ENCODE assay signal across 8 cellular contexts in the genomic region with DNA sequence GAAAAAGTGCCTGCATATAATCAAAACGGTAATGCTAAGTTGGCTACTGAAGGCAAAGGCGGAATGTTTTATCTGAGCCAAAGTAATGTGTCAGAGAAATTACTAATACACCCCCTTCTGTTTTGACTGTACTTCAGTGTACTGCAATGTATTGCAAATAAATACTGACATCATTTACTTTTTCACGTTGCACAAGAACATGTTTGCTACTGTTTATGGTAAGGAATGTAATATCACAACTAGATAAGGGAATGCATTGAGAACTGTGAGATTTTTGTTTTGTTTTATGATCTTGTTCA. TPM values are rescaled to one million over a fixed set of nuclear protein-coding genes. Genes with fewer than 3 reads are reported as not detected.
DNase-seq lines count a peak whose midpoint lies in the region; ATAC-seq, FAIRE-seq and TF ChIP-seq lines count a peak whose summit lies in the region.

No MANE protein-coding gene starts in this region.

- H3K36me3 Mint-ChIP-seq in activated CD4-positive, alpha-beta memory T cell treated with anti-CD3 and anti-CD28 coated beads, Interleukin-2, amount 10 ng/mL, durations not matched to agents 7 days and 5 days (ENCODE audit: low read depth): no peaks in the 10 kb centered on the region
- no peaks in the 10 kb centered on the region for H3K36me3 Mint-ChIP-seq in stimulated activated naive B cell treated with anti-CD40 and anti-IgM and Interleukin-4, amounts not matched to agents 10 μg/mL and 1 μg/mL and 100 μg/mL, for 72 hours

- H3K4me1 ChIP-seq in A549 (peaks cover 32% of the 10 kb centered on the region), iPS DF 6.9 (ENCODE audit: control insufficient read depth, insufficient read depth, low read length) (peaks cover 2% of the 10 kb centered on the region; the same call in 1 of the 2 replicates)

- H3K27ac ChIP-seq in A549 (peak overlapping the region; percentile 87 to 90), iPS DF 6.9 (ENCODE audit: low read length) (no peak overlapping the region)

- FAIRE-seq in A549 (lab: Jason Lieb, UNC): no peak

- TF ChIP-seq EP300 in A549 (IDR thresholded peaks at IDR 0.05): no peak

- H3K4me3 ChIP-seq in A549 (peak overlapping the region; percentile 96), iPS DF 6.9 (ENCODE audit: low read length) (peak overlapping the region; percentile 98; the same call in 1 of the 2 replicates)

- peaks cover 4% of the 10 kb centered on the region for H3K27me3 Mint-ChIP-seq in activated CD4-positive, alpha-beta memory T cell treated with anti-CD3 and anti-CD28 coated beads, Interleukin-2, amount 10 ng/mL, durations not matched to agents 7 days and 5 days
- peaks cover 0 to 7% of the 10 kb centered on the region in 2 donors for H3K27me3 Mint-ChIP-seq in stimulated activated naive B cell treated with anti-CD40 and anti-IgM and Interleukin-4, amounts not matched to agents 10 μg/mL and 1 μg/mL and 100 μg/mL, for 72 hours

- H3K9me3 ChIP-seq in A549 (no peaks in the 10 kb centered on the region), iPS DF 6.9 (ENCODE audit: control insufficient read depth, insufficient read depth, low read length) (no peaks in the 10 kb centered on the region)

- TF ChIP-seq RAD21 in A549 (conservative IDR thresholded peaks at IDR 0.05 in 1 of 2, IDR thresholded peaks at IDR 0.05 in 1 of 2): no peak

- CTCF ChIA-PET in A549 (lab: Yijun Ruan, JAX): interaction anchor here (4.6 kb wide), 1 partner anchor 44 kb away, joined by 20 read pairs; no protein-coding TSS in a partner anchor
- CTCF ChIA-PET in activated CD4-positive, alpha-beta memory T cell treated with anti-CD3 and anti-CD28 coated beads, Interleukin-2, amount 10 ng/mL, durations not matched to agents 7 days and 5 days (lab: Charles Lee): interaction anchor here (1.1 kb wide), 1 partner anchor 44 kb away, joined by 6 read pairs; no protein-coding TSS in a partner anchor

- no peak for TF ChIP-seq CTCF in A549 (IDR thresholded peaks at IDR 0.05)

- ATAC-seq in A549 (peak; percentile 2 to 14; a peak in 4 of 6 replicates), GM19328 (IDR thresholded peaks at IDR 0.05; ENCODE audit: unreplicated experiment) (no peak), HG03175 (IDR thresholded peaks at IDR 0.05; ENCODE audit: unreplicated experiment) (no peak), HG03097 (IDR thresholded peaks at IDR 0.05; ENCODE audit: low FRiP score, unreplicated experiment) (no peak)
- peak in 1 of 2 donors; percentile 12 for ATAC-seq in stimulated activated naive B cell treated with anti-CD40 and anti-IgM and Interleukin-4, amounts not matched to agents 10 μg/mL and 1 μg/mL and 100 μg/mL, for 72 hours (replicated peaks)

- H3K36me3 ChIP-seq in iPS DF 6.9 (ENCODE audit: control insufficient read depth, insufficient read depth, low read length): no peaks in the 10 kb centered on the region

- H3K4me3 Mint-ChIP-seq in activated CD4-positive, alpha-beta memory T cell treated with anti-CD3 and anti-CD28 coated beads, Interleukin-2, amount 10 ng/mL, durations not matched to agents 7 days and 5 days: peak overlapping the region; percentile 80
- peak overlapping the region; percentile 90 for H3K4me3 Mint-ChIP-seq in stimulated activated naive B cell treated with anti-CD40 and anti-IgM and Interleukin-4, amounts not matched to agents 10 μg/mL and 1 μg/mL and 100 μg/mL, for 72 hours

- no peak for TF ChIP-seq POLR2A in A549 (IDR thresholded peaks at IDR 0.05; ENCODE audit: low read length)

- DNase-seq in A549 (ENCODE audit: low read depth in 1 of 2, low spot score in 1 of 2) (peak in 1 of 2 experiments; percentile 20), H4 (ENCODE audit: low spot score) (peak; percentile 50), iPS DF 6.9 (ENCODE audit: low read depth, low spot score) (no peak)
- DNase-seq in activated CD4-positive, alpha-beta memory T cell treated with anti-CD3 and anti-CD28 coated beads, Interleukin-2, amount 10 ng/mL, durations not matched to agents 7 days and 5 days: no peak
- DNase-seq in stimulated activated naive B cell treated with anti-CD40 and anti-IgM and Interleukin-4, amounts not matched to agents 10 μg/mL and 1 μg/mL and 100 μg/mL, for 72 hours: no peak

- peak overlapping the region; percentile 88 for H3K4me2 ChIP-seq in A549

- WGBS in A549 (ENCODE audit: missing lambda C conversion rate): 4% methylated on average over 3 of the region's 3 CpGs
- no CpG with 5 or more reads among the region's 3 CpGs for WGBS in iPS DF 6.9 (ENCODE audit: insufficient coverage, insufficient read length)

- peak overlapping the region; percentile 85 for H3K27ac Mint-ChIP-seq in activated CD4-positive, alpha-beta memory T cell treated with anti-CD3 and anti-CD28 coated beads, Interleukin-2, amount 10 ng/mL, durations not matched to agents 7 days and 5 days
- H3K27ac Mint-ChIP-seq in stimulated activated naive B cell treated with anti-CD40 and anti-IgM and Interleukin-4, amounts not matched to agents 10 μg/mL and 1 μg/mL and 100 μg/mL, for 72 hours: peak overlapping the region; percentile 95

- H3K4me1 Mint-ChIP-seq in activated CD4-positive, alpha-beta memory T cell treated with anti-CD3 and anti-CD28 coated beads, Interleukin-2, amount 10 ng/mL, durations not matched to agents 7 days and 5 days: peaks cover 47% of the 10 kb centered on the region
- peaks cover 6 to 10% of the 10 kb centered on the region in 2 donors for H3K4me1 Mint-ChIP-seq in stimulated activated naive B cell treated with anti-CD40 and anti-IgM and Interleukin-4, amounts not matched to agents 10 μg/mL and 1 μg/mL and 100 μg/mL, for 72 hours

- no peaks in the 10 kb centered on the region for H3K9me3 Mint-ChIP-seq in activated CD4-positive, alpha-beta memory T cell treated with anti-CD3 and anti-CD28 coated beads, Interleukin-2, amount 10 ng/mL, durations not matched to agents 7 days and 5 days
- no peaks in the 10 kb centered on the region for H3K9me3 Mint-ChIP-seq in stimulated activated naive B cell treated with anti-CD40 and anti-IgM and Interleukin-4, amounts not matched to agents 10 μg/mL and 1 μg/mL and 100 μg/mL, for 72 hours

- H3K27me3 ChIP-seq in iPS DF 6.9 (ENCODE audit: control insufficient read depth, insufficient read depth, low read length): no peaks in the 10 kb centered on the region

- POLR2A ChIA-PET in A549 (lab: Yijun Ruan, JAX): interaction anchor here (0.6 to 1.2 kb wide), 2 partner anchors 44 to 1768 kb away, joined by 3 to 5 read pairs; no protein-coding TSS in a partner anchor
- POLR2A ChIA-PET in activated CD4-positive, alpha-beta memory T cell treated with anti-CD3 and anti-CD28 coated beads, Interleukin-2, amount 10 ng/mL, durations not matched to agents 7 days and 5 days (lab: Charles Lee): no interaction called here

TF ChIP-seq in A549, 52 proteins besides CTCF, POLR2A, EP300 and RAD21 (continues in another document):
- TF ChIP-seq FOSL2 (IDR thresholded peaks at IDR 0.05) (no peak), FOSL2 (CRISPR knock-in tag; IDR thresholded peaks at IDR 0.05) (no peak; the same call in 1 of the 2 replicates), JUNB (IDR thresholded peaks at IDR 0.05) (no peak), EHMT2 (IDR thresholded peaks at IDR 0.05; ENCODE audit: low read depth) (no peak), RNF2 (IDR thresholded peaks at IDR 0.05; ENCODE audit: borderline replicate concordance, low read depth) (no peak), CBX2 (IDR thresholded peaks at IDR 0.05; ENCODE audit: borderline replicate concordance, low read depth) (no peak)
- TF ChIP-seq, protein P1, sequence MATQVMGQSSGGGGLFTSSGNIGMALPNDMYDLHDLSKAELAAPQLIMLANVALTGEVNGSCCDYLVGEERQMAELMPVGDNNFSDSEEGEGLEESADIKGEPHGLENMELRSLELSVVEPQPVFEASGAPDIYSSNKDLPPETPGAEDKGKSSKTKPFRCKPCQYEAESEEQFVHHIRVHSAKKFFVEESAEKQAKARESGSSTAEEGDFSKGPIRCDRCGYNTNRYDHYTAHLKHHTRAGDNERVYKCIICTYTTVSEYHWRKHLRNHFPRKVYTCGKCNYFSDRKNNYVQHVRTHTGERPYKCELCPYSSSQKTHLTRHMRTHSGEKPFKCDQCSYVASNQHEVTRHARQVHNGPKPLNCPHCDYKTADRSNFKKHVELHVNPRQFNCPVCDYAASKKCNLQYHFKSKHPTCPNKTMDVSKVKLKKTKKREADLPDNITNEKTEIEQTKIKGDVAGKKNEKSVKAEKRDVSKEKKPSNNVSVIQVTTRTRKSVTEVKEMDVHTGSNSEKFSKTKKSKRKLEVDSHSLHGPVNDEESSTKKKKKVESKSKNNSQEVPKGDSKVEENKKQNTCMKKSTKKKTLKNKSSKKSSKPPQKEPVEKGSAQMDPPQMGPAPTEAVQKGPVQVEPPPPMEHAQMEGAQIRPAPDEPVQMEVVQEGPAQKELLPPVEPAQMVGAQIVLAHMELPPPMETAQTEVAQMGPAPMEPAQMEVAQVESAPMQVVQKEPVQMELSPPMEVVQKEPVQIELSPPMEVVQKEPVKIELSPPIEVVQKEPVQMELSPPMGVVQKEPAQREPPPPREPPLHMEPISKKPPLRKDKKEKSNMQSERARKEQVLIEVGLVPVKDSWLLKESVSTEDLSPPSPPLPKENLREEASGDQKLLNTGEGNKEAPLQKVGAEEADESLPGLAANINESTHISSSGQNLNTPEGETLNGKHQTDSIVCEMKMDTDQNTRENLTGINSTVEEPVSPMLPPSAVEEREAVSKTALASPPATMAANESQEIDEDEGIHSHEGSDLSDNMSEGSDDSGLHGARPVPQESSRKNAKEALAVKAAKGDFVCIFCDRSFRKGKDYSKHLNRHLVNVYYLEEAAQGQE (IDR thresholded peaks at IDR 0.05): no peak
- TF ChIP-seq, protein P2, sequence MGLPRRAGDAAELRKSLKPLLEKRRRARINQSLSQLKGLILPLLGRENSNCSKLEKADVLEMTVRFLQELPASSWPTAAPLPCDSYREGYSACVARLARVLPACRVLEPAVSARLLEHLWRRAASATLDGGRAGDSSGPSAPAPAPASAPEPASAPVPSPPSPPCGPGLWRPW (IDR thresholded peaks at IDR 0.05): no peak
- TF ChIP-seq, protein P3, sequence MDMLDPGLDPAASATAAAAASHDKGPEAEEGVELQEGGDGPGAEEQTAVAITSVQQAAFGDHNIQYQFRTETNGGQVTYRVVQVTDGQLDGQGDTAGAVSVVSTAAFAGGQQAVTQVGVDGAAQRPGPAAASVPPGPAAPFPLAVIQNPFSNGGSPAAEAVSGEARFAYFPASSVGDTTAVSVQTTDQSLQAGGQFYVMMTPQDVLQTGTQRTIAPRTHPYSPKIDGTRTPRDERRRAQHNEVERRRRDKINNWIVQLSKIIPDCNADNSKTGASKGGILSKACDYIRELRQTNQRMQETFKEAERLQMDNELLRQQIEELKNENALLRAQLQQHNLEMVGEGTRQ (IDR thresholded peaks at IDR 0.05): no peak

RNA-seq across cellular contexts. Expression of a gene that starts 0.8 kb away (rescaled TPM):
- polyA plus RNA-seq in A549 (2011; rRNA removed) (14.1 and 18.8 TPM in 2 replicates), A549 (2017; fragmentation: RNase III; extraction: RNeasy Plus Mini Kit Qiagen cat#74134 plus additional on column Dnase treatment) (8.9 to 9.4 TPM (median 9.0 TPM) in 3 replicates)
- polyA plus RNA-seq in A549 (2012; cell fraction: cytosol; rRNA removed): 3.2 and 3.4 TPM in 2 replicates
- 2.1 and 3.6 TPM in 2 replicates for polyA plus RNA-seq in A549 (2012; cell fraction: nucleus; rRNA removed)
- polyA minus RNA-seq in A549 (2011; rRNA and poly(A)+ RNA removed): 7.5 and 9.3 TPM in 2 replicates
- 3.9 and 6.1 TPM in 2 replicates for total RNA-seq in H4 (2014; rRNA removed; shearing (Covaris generic))
- 10 to 100 TPM; 39.3 to 41.8 TPM for total RNA-seq in activated CD4-positive, alpha-beta memory T cell treated with anti-CD3 and anti-CD28 coated beads, Interleukin-2, amount 10 ng/mL, durations not matched to agents 7 days and 5 days

Comparison
In these comparisons a context has a peak if more than half of its experiments do, and no peak if none do; other contexts are left out.
1. ATAC-seq: peak in A549 (2 of 2); none in GM19328 (single experiment), HG03175 (single experiment) and HG03097 (single experiment).